15 cellular contexts compared by ENCODE assay signal in the genomic region with DNA sequence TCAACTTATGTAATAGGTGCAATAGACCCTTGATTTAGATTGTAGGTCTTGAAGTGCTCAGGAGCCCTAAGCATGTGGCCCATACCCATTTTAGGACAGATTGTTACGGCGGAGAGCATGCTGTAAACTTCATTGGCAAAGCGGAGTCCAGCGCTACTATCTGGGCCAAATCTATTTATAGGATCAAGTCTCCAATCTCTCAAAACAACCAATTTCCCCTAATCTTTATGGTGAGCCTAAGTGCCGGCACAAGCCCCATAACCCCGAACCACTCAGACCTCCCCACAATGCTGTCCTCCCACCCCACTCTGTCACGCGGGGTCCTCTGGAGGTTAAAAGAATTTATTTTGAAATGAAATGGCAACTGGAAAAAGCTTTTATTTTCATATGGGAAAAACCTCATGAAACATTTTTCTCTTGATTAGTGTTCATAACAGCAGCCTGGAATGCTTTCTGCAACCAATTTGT.
A peak's percentile ranks its signal among the peaks of the same experiment; 100 is the strongest.
DNase-seq lines count a peak whose midpoint lies in the region; ATAC-seq and TF ChIP-seq lines count a peak whose summit lies in the region.
"Had no signal": no experiment of that assay in that cellular context is flagged by ENCODE, and none has a peak within 500 bp of the region (broad histone marks: within the 10 kb centered on the region; RNA-seq: fewer than 3 reads in every experiment).

No MANE protein-coding gene starts in this region.

- peak overlapping the region; percentile 70 to 80 for H3K27ac ChIP-seq in right atrium auricular region

- TF ChIP-seq CTCF in AG10803 (conservative IDR thresholded peaks at IDR 0.05; ENCODE audit: low read length) (no peak), cardiac fibroblast (IDR thresholded peaks at IDR 0.05; ENCODE audit: low read depth, low read length) (no peak), right atrium auricular region (IDR thresholded peaks at IDR 0.05) (no peak)

- intact Hi-C loops in sciatic nerve (cut with DNase I) = no loop called here

- no peaks in the 10 kb centered on the region for H3K9me3 ChIP-seq in right atrium auricular region
- H3K9me3 ChIP-seq: ovary, spleen had no signal

- no peaks in the 10 kb centered on the region for H3K36me3 ChIP-seq in right atrium auricular region
- H3K36me3 ChIP-seq: ovary, spleen had no signal

- peaks cover 0 to 48% of the 10 kb centered on the region in 2 donors for H3K4me1 ChIP-seq in right atrium auricular region

- no peaks in the 10 kb centered on the region for H3K27me3 ChIP-seq in right atrium auricular region
- H3K27me3 ChIP-seq: ovary, spleen had no signal

- ATAC-seq in sciatic nerve = peak; percentile 64
- ATAC-seq: stimulated activated memory B cell treated with anti-CD40 and anti-IgM and Interleukin-4, amounts not matched to agents 10 μg/mL and 1 μg/mL and 100 μg/mL, for 72 hours had no signal

- H3K4me3 ChIP-seq in AG10803 (ENCODE audit: low read length) (peak overlapping the region; percentile 27), cardiac fibroblast (replicated peaks in 1 of 2; ENCODE audit: low read depth in 2 of 2, low read length in 2 of 2) (no peak overlapping the region), right atrium auricular region (peak overlapping the region in 1 of 2 donors; percentile 20)
- H3K4me3 ChIP-seq: ovary, spleen had no signal

- DNase-seq in AG10803 (ENCODE audit: low read depth) (no peak), cardiac fibroblast (ENCODE audit: low read depth in 2 of 2) (peak; percentile 7 to 21), right atrium auricular region (ENCODE audit: low spot score) (no peak), sciatic nerve (ENCODE audit: low spot score) (no peak), NCI-H1694 treated with DMSO at 0.1 percent for 48 hours (lab: John Stamatoyannopoulos, UW) (no peak), RKO (ENCODE audit: low spot score) (no peak)
- DNase-seq in stimulated activated naive CD4-positive, alpha-beta T cell (lab: John Stamatoyannopoulos, UW) = no peak
- DNase-seq in stimulated activated CD4-positive, alpha-beta T cell treated with anti-CD3 and anti-CD28 coated beads, Interleukin-4, amount 100 ng/mL, for 1 hour = no peak
- DNase-seq: activated CD4-positive, alpha-beta T cell treated with anti-CD3 and anti-CD28 coated beads, Interleukin-2, amount 50 U/mL, for 48 hours; activated T-cell treated with anti-CD3 and anti-CD28 coated beads, Interleukin-2, amount 50 U/mL, for 24 hours; CD4-positive, alpha-beta memory T cell; kidney; spleen had no signal

Comparison
In these comparisons a context has a peak if more than half of its experiments do, and no peak if none do; other contexts are left out.
1. DNase-seq: peak in cardiac fibroblast (2 of 2); none in AG10803 (single experiment), right atrium auricular region (single experiment), sciatic nerve (single experiment), stimulated activated naive CD4-positive, alpha-beta T cell (0 of 6), NCI-H1694 treated with DMSO at 0.1 percent for 48 hours (single experiment), stimulated activated CD4-positive, alpha-beta T cell treated with anti-CD3 and anti-CD28 coated beads, Interleukin-4, amount 100 ng/mL, for 1 hour (single experiment) and RKO (single experiment).